In the genomic region with DNA sequence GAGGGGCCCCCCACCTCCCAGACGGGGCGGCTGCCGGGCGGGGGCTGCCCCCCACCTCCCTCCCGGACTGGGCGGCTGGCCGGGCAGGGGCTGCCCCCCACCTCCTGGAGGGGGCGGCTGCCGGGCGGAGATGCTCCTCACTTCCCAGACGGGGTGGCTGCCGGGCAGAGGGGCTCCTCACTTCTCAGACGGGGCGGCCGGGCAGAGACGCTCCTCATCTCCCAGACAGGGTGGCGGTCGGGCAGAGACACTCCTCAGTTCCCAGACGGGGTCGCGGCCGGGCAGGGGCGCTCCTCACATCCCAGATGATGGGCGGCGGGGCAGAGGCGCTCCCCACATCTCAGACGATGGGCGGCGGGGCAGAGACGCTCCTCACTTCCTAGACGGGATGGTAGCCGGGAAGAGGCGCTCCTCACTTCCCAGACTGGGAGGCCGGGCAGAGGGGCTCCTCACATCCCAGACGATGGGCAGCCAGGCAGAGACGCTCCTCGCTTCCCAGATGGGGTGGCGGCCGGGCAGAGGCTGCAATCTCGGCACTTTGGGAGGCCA, we compare ENCODE assay signal across 2 cellular contexts. TPM values are rescaled to one million over a fixed set of nuclear protein-coding genes. Genes with fewer than 3 reads are reported as not detected.
"Had no signal": no experiment of that assay in that cellular context is flagged by ENCODE, and none has a peak within 500 bp of the region (broad histone marks: within the 10 kb centered on the region; RNA-seq: fewer than 3 reads in every experiment).

No MANE protein-coding gene starts in this region.

RNA-seq across cellular contexts. Expression of gene ABCA10, which starts 32.4 kb away (rescaled TPM):
- total RNA-seq: LHCN-M2, M059J had no signal

RNA-seq across cellular contexts. Expression of gene ABCA6, which starts 54.5 kb away (rescaled TPM):
- total RNA-seq: M059J had no signal
